In the genomic region with DNA sequence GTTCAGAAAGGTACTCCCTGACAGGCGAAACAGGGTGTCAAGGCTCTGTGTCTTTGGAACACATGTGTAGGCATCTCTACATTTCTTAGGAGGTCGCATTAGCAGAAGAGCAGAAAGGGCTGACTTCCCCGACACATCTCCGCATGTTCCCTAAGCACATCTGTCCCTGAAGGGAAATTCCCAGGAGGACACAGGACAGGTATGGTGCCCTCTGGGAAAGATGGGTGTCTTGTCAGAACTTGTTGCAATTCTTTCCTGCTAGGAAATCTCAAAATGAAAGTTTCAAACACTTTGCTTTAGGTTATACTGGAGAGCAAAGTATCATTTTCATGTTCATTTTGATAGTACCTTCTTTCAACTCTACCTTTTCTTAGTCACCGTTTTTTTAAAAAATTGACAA, we compare ENCODE assay signal across 20 cellular contexts. TPM values are rescaled to one million over a fixed set of nuclear protein-coding genes. Genes with fewer than 3 reads are reported as not detected.
DNase-seq lines count a peak whose midpoint lies in the region; ATAC-seq, FAIRE-seq and TF ChIP-seq lines count a peak whose summit lies in the region.
"Had no signal": no experiment of that assay in that cellular context is flagged by ENCODE, and none has a peak within 500 bp of the region (broad histone marks: within the 10 kb centered on the region; RNA-seq: fewer than 3 reads in every experiment).

No MANE protein-coding gene starts in this region.

- peaks cover 6% of the 10 kb centered on the region for H3K4me1 Mint-ChIP-seq in MCF 10A (ENCODE audit: insufficient read depth, unreplicated experiment)
- peaks cover 11% of the 10 kb centered on the region; the same call in 2 of the 3 replicates for H3K4me1 Mint-ChIP-seq in GM23338

- no peaks in the 10 kb centered on the region for H3K9me3 ChIP-seq in breast epithelium
- H3K9me3 ChIP-seq: MG63 had no signal

- no peak overlapping the region for H2AFZ ChIP-seq in GM23338

- H3K27me3 ChIP-seq in breast epithelium (peaks cover 0 to 55% of the 10 kb centered on the region in 2 donors), bronchial epithelial cell (ENCODE audit: control insufficient read depth, insufficient read depth, low read length) (no peaks in the 10 kb centered on the region), GM23338 (ENCODE audit: insufficient read depth) (peaks cover 45% of the 10 kb centered on the region)

- no peaks in the 10 kb centered on the region for H3K9me2 ChIP-seq in GM23338 (ENCODE audit: insufficient read depth)

- H3K4me3 Mint-ChIP-seq in MCF 10A (ENCODE audit: unreplicated experiment), result no peak overlapping the region
- no peak overlapping the region for H3K4me3 Mint-ChIP-seq in GM23338

- H3K4me3 ChIP-seq in breast epithelium (no peak overlapping the region), bronchial epithelial cell (ENCODE audit: low read depth, low read length) (no peak overlapping the region), GM23338 (no peak overlapping the region)
- H3K4me3 ChIP-seq: MG63 had no signal

- no peaks in the 10 kb centered on the region for H3F3A ChIP-seq in GM23338 (replicated peaks; ENCODE audit: low read depth)

- no peak for FAIRE-seq in bronchial epithelial cell (lab: Jason Lieb, UNC)
- FAIRE-seq: GM12892, GM19239, RCC 7860 had no signal

- CTCF ChIA-PET in MCF 10A (lab: Yijun Ruan, JAX), result no interaction called here

- H3K79me2 ChIP-seq in GM23338 (replicated peaks; ENCODE audit: insufficient read depth), result no peaks in the 10 kb centered on the region

- TF ChIP-seq CTCF in MCF 10A (IDR thresholded peaks at IDR 0.05; ENCODE audit: unreplicated experiment) (no peak), breast epithelium (IDR thresholded peaks at IDR 0.05) (no peak), bronchial epithelial cell (IDR thresholded peaks at IDR 0.05; ENCODE audit: insufficient read depth, low read length, severe bottlenecking) (no peak), GM23338 (conservative IDR thresholded peaks at IDR 0.05; ENCODE audit: low read depth in 2 of 2) (no peak)

- no peak for TF ChIP-seq POLR2A in breast epithelium (IDR thresholded peaks at IDR 0.05)

- H3K27ac Mint-ChIP-seq in MCF 10A (ENCODE audit: low read depth, unreplicated experiment) (peak overlapping the region; percentile 18), GM23338 (no peak overlapping the region)

- H3K9me3 Mint-ChIP-seq in MCF 10A (ENCODE audit: unreplicated experiment) (no peaks in the 10 kb centered on the region), GM23338 (peaks cover 81% of the 10 kb centered on the region)

- H3K27ac ChIP-seq in breast epithelium (no peak overlapping the region), GM23338 (ENCODE audit: low read depth) (no peak overlapping the region)

- no peak overlapping the region for H3K4me2 ChIP-seq in GM23338

- POLR2A ChIA-PET in MCF 10A (lab: Yijun Ruan, JAX), result interaction anchor here (0.6 to 1.2 kb wide), 3 partner anchors 42 to 93 kb away, joined by 3 read pairs; no protein-coding TSS in a partner anchor

- ATAC-seq in GM19467 (IDR thresholded peaks at IDR 0.05; ENCODE audit: unreplicated experiment), result no peak
- ATAC-seq in GM23338, result no peak
- ATAC-seq: SK-N-SH treated with all-trans-retinoic acid at 6 μM for 48 hours had no signal

- DNase-seq in MCF 10A (ENCODE audit: unreplicated experiment) (peak; percentile 9), breast epithelium (ENCODE audit: low spot score in 2 of 2) (no peak), bronchial epithelial cell (ENCODE audit: low read depth) (peak; percentile 71), inferior parietal cortex (ENCODE audit: extremely low spot score) (peak; percentile 24), GM23338 (ENCODE audit: low spot score) (no peak), T-helper 2 cell (no peak)
- DNase-seq: C1 segment of cervical spinal cord, DMS 273 treated with DMSO at 0.1 percent for 48 hours, H7, MG63, NCI-H187 treated with DMSO at 0.1 percent for 48 hours, NCI-H510A treated with DMSO at 0.1 percent for 48 hours, SHP77 treated with DMSO at 0.1 percent for 48 hours had no signal

- intact Hi-C loops in MCF 10A (cut with micrococcal nuclease), result no loop called here
- intact Hi-C loops in breast epithelium (cut with DNase I; ENCODE audit: low total_unique reads), result loop anchor here (10.0 kb wide), 1 partner anchor 210 kb away; no protein-coding TSS in a partner anchor

- no peaks in the 10 kb centered on the region for H3K36me3 Mint-ChIP-seq in MCF 10A (ENCODE audit: insufficient read depth, unreplicated experiment)
- peaks cover 11% of the 10 kb centered on the region; the same call in 2 of the 3 replicates for H3K36me3 Mint-ChIP-seq in GM23338 (ENCODE audit: low read depth)

- H3K27me3 Mint-ChIP-seq in MCF 10A (ENCODE audit: insufficient read depth, unreplicated experiment) (no peaks in the 10 kb centered on the region), GM23338 (ENCODE audit: insufficient read depth, low read depth, poor library complexity) (peaks cover 23% of the 10 kb centered on the region)

- no peaks in the 10 kb centered on the region for H3K36me3 ChIP-seq in breast epithelium
- H3K36me3 ChIP-seq in bronchial epithelial cell (ENCODE audit: control insufficient read depth, insufficient read depth, low read length), result no peaks in the 10 kb centered on the region
- no peaks in the 10 kb centered on the region; the same call in 1 of the 2 replicates for H3K36me3 ChIP-seq in GM23338 (ENCODE audit: insufficient read depth)
- H3K36me3 ChIP-seq: MG63 had no signal

- no TSS peak for BruUV-seq in MCF 10A (replicated peaks; lab: Mats Ljungman, UMichigan)

- H3K4me1 ChIP-seq in breast epithelium, result no peaks in the 10 kb centered on the region
- peaks cover 9% of the 10 kb centered on the region; the same call in 1 of the 2 replicates for H3K4me1 ChIP-seq in GM23338 (ENCODE audit: insufficient read depth)

- H4K20me1 ChIP-seq in GM23338 (replicated peaks; ENCODE audit: insufficient read depth), result no peaks in the 10 kb centered on the region

TF ChIP-seq in GM23338, 12 proteins besides CTCF, POLR2A, EP300 and RAD21 (continues in another document):
- TF ChIP-seq ZNF114 (CRISPR knock-in tag; IDR thresholded peaks at IDR 0.05) (no peak), EZH2phosphoT487 (IDR thresholded peaks at IDR 0.05; ENCODE audit: unreplicated experiment) (no peak), ZNF462 (CRISPR knock-in tag; IDR thresholded peaks at IDR 0.05) (no peak), EZH2 (IDR thresholded peaks at IDR 0.05; ENCODE audit: low read depth, unreplicated experiment) (no peak)

RNA-seq across cellular contexts. Expression of gene DSCAM, which starts 2.0 kb away (rescaled TPM):
- total RNA-seq in MCF 10A (2022) (0.29 and 0.33 TPM in 2 replicates), breast epithelium (under 1 TPM in 2 of 3 donors, not detected in 1; 0.33 to 0.44 TPM), bronchial epithelial cell (0.38 and 0.53 TPM in 2 replicates)
- 0.07 TPM in 1 of 2 replicates, not detected in the other for total RNA-seq in GM23338 (2014; rRNA removed; shearing (Covaris generic))
- polyA plus RNA-seq in GM23338 (2016; fragmentation: Nextera tagmentation; extraction: Ambion mirVana), result not detected in 2 replicates
- total RNA-seq: A673, HT-29 had no signal

Comparison
In these comparisons a context has a peak if more than half of its experiments do, and no peak if none do; other contexts are left out.
1. DNase-seq: peak in MCF 10A (single experiment), bronchial epithelial cell (single experiment) and inferior parietal cortex (single experiment); none in breast epithelium (0 of 2), GM23338 (single experiment) and T-helper 2 cell (0 of 5).